In genomic region chr9:90142580-90142979, GRCh38 we compare ENCODE assay signal across 9 cellular contexts.
DNase-seq lines count a peak whose midpoint lies in the region; ATAC-seq and TF ChIP-seq lines count a peak whose summit lies in the region.
"Had no signal": no experiment of that assay in that cellular context is flagged by ENCODE, and none has a peak within 500 bp of the region (broad histone marks: within the 10 kb centered on the region; RNA-seq: fewer than 3 reads in every experiment).

No MANE protein-coding gene starts in this region.

- intact Hi-C loops in Caco-2 (cut with micrococcal nuclease; ENCODE audit: unreplicated experiment) = loop anchor here (5.0 kb wide), 3 partner anchors 615 to 730 kb away; no protein-coding TSS in a partner anchor

- peak; percentile 25 to 30 for DNase-seq in Caco-2
- DNase-seq in HuH-7 (ENCODE audit: low spot score) = peak; percentile 10
- DNase-seq in activated naive CD4-positive, alpha-beta T cell treated with Interleukin-2 at 50 U/mL for 16 hours = peak; percentile 42
- peak; percentile 17 for DNase-seq in iPS-NIHi11 (ENCODE audit: low spot score)
- DNase-seq in stimulated activated CD4-positive, alpha-beta T cell treated with anti-CD3 and anti-CD28 coated beads, Interleukin-1b, Interleukin-23, amount 100 ng/mL, for 4 hours (ENCODE audit: low read depth in 2 of 2) = peak; percentile 23 to 36
- DNase-seq in AG08396 (ENCODE audit: low spot score) = no peak

- H3K27me3 Mint-ChIP-seq in Caco-2 (ENCODE audit: insufficient read depth, unreplicated experiment) = no peaks in the 10 kb centered on the region

- no peaks in the 10 kb centered on the region for H3K4me1 Mint-ChIP-seq in Caco-2 (ENCODE audit: low read depth, unreplicated experiment)

- no peak overlapping the region for H3K4me3 Mint-ChIP-seq in Caco-2 (ENCODE audit: unreplicated experiment)

- TF ChIP-seq CTCF in Caco-2 (IDR thresholded peaks at IDR 0.05; ENCODE audit: insufficient read depth in 1 of 2, low read depth in 1 of 2, low read length in 1 of 2, severe bottlenecking in 1 of 2, unreplicated experiment in 1 of 2) = no peak
- peak; percentile 85 for TF ChIP-seq CTCF in OCI-LY3 (IDR thresholded peaks at IDR 0.05; ENCODE audit: low read depth, low read length)

- ATAC-seq in HG02970 (IDR thresholded peaks at IDR 0.05; ENCODE audit: low FRiP score, unreplicated experiment) = no peak

- H3K4me1 ChIP-seq in Caco-2 = no peaks in the 10 kb centered on the region
- H3K4me1 ChIP-seq in OCI-LY3 (ENCODE audit: low read length) = 0 out of 2 replicates have a peak, but pooled peaks cover 3% of the 10 kb centered on the region

- CTCF ChIA-PET in Caco-2 (lab: Charles Lee) = no interaction called here

- no peaks in the 10 kb centered on the region for H3K9me3 Mint-ChIP-seq in Caco-2 (ENCODE audit: unreplicated experiment)

- H3K9me3 ChIP-seq in Caco-2 = no peaks in the 10 kb centered on the region
- H3K9me3 ChIP-seq in OCI-LY3 (ENCODE audit: insufficient read depth, low read length) = no peaks in the 10 kb centered on the region

- H3K36me3 ChIP-seq in Caco-2 (ENCODE audit: control insufficient read depth, insufficient read depth, low read length) (no peaks in the 10 kb centered on the region), OCI-LY3 (replicated peaks; ENCODE audit: low read depth, low read length) (no peaks in the 10 kb centered on the region)

- no peaks in the 10 kb centered on the region for H3K79me2 ChIP-seq in OCI-LY3 (ENCODE audit: low read length)

- no peak overlapping the region for H3K27ac Mint-ChIP-seq in Caco-2 (ENCODE audit: unreplicated experiment)

- H3K9ac ChIP-seq in OCI-LY3 (ENCODE audit: low read length) = no peak overlapping the region

- BruUV-seq in Caco-2 (replicated peaks; lab: Mats Ljungman, UMichigan) = no TSS peak

- POLR2A ChIA-PET in Caco-2 (lab: Charles Lee) = no interaction called here

- peak overlapping the region; percentile 82 for H2AFZ ChIP-seq in OCI-LY3 (ENCODE audit: low read depth, low read length)

- no peaks in the 10 kb centered on the region for H3K36me3 Mint-ChIP-seq in Caco-2 (ENCODE audit: insufficient read depth, unreplicated experiment)

- no peaks in the 10 kb centered on the region for H4K20me1 ChIP-seq in OCI-LY3 (ENCODE audit: insufficient read depth, low read length)

- no peaks in the 10 kb centered on the region for H3K27me3 ChIP-seq in Caco-2 (replicated peaks; ENCODE audit: control insufficient read depth, insufficient read depth, low read length)
- no peaks in the 10 kb centered on the region for H3K27me3 ChIP-seq in OCI-LY3 (ENCODE audit: low read depth, low read length)

- H3K4me3 ChIP-seq in Caco-2 (ENCODE audit: low read depth, low read length) (no peak overlapping the region), OCI-LY3 (ENCODE audit: low read length) (peak overlapping the region; percentile 52)
- H3K4me3 ChIP-seq: skin epidermis had no signal

- H3K27ac ChIP-seq in OCI-LY3 (ENCODE audit: low read length) = no peak overlapping the region
- H3K27ac ChIP-seq: skin epidermis had no signal

- H3K4me2 ChIP-seq in OCI-LY3 (ENCODE audit: low read length) = peak overlapping the region; percentile 64
